ENCODE assay signal across 12 cellular contexts in genomic region chr1:31923905-31924304, GRCh38. TPM values are rescaled to one million over a fixed set of nuclear protein-coding genes. Genes with fewer than 3 reads are reported as not detected.
A peak's percentile ranks its signal among the peaks of the same experiment; 100 is the strongest.
DNase-seq lines count a peak whose midpoint lies in the region; ATAC-seq and TF ChIP-seq lines count a peak whose summit lies in the region.
"Had no signal": no experiment of that assay in that cellular context is flagged by ENCODE, and none has a peak within 500 bp of the region (broad histone marks: within the 10 kb centered on the region; RNA-seq: fewer than 3 reads in every experiment).

No MANE protein-coding gene starts in this region.

- CTCF ChIA-PET in activated CD4-positive, alpha-beta T cell treated with anti-CD3 and anti-CD28 coated beads, Interleukin-2, amount 10 ng/mL, durations not matched to agents 7 days and 5 days (lab: Charles Lee), result interaction anchor here (1.0 to 2.8 kb wide), 12 partner anchors 9 to 93 kb away, joined by 3 to 10 read pairs (median 4); partner anchors contain the start of gene PTP4A2

- H3K36me3 Mint-ChIP-seq in activated CD4-positive, alpha-beta T cell treated with anti-CD3 and anti-CD28 coated beads, Interleukin-2, amount 10 ng/mL, durations not matched to agents 7 days and 5 days (ENCODE audit: low read depth), result peaks cover 42% of the 10 kb centered on the region
- peaks cover 0 to 54% of the 10 kb centered on the region in 2 donors for H3K36me3 Mint-ChIP-seq in activated naive CD4-positive, alpha-beta T cell treated with anti-CD3 and anti-CD28 coated beads, Interleukin-2, amount 50 U/mL, for 72 hours

- H3K36me3 ChIP-seq in hepatocyte (replicated peaks; ENCODE audit: insufficient read depth, low read depth), result no peaks in the 10 kb centered on the region
- H3K36me3 ChIP-seq: uterus had no signal

- peak overlapping the region; percentile 37 for H3K27ac Mint-ChIP-seq in activated CD4-positive, alpha-beta T cell treated with anti-CD3 and anti-CD28 coated beads, Interleukin-2, amount 10 ng/mL, durations not matched to agents 7 days and 5 days
- peak overlapping the region; percentile 76 to 96 for H3K27ac Mint-ChIP-seq in activated naive CD4-positive, alpha-beta T cell treated with anti-CD3 and anti-CD28 coated beads, Interleukin-2, amount 50 U/mL, for 72 hours
- peak overlapping the region; percentile 81 to 97 for H3K27ac Mint-ChIP-seq in stimulated activated naive CD8-positive, alpha-beta T cell treated with anti-CD3 and anti-CD28 coated beads, Interleukin-15, amount 100 ng/mL, for 72 hours

- no peak overlapping the region for H2AFZ ChIP-seq in hepatocyte
- H2AFZ ChIP-seq: parathyroid adenoma had no signal

- POLR2A ChIA-PET in activated CD4-positive, alpha-beta T cell treated with anti-CD3 and anti-CD28 coated beads, Interleukin-2, amount 10 ng/mL, durations not matched to agents 7 days and 5 days (lab: Charles Lee), result no interaction called here

- no peaks in the 10 kb centered on the region for H3K27me3 ChIP-seq in hepatocyte
- H3K27me3 ChIP-seq: uterus had no signal

- H3K9me3 ChIP-seq in hepatocyte (ENCODE audit: low read depth), result no peaks in the 10 kb centered on the region
- H3K9me3 ChIP-seq: uterus had no signal

- peak overlapping the region; percentile 35 for H3K4me3 Mint-ChIP-seq in activated CD4-positive, alpha-beta T cell treated with anti-CD3 and anti-CD28 coated beads, Interleukin-2, amount 10 ng/mL, durations not matched to agents 7 days and 5 days
- peak overlapping the region; percentile 53 to 81 for H3K4me3 Mint-ChIP-seq in stimulated activated naive CD8-positive, alpha-beta T cell treated with anti-CD3 and anti-CD28 coated beads, Interleukin-15, amount 100 ng/mL, for 72 hours

- no peak for TF ChIP-seq CTCF in hepatocyte (IDR thresholded peaks at IDR 0.05; ENCODE audit: poor library complexity)

- ATAC-seq in activated naive CD4-positive, alpha-beta T cell treated with anti-CD3 and anti-CD28 coated beads, Interleukin-2, amount 50 U/mL, for 72 hours, result no peak
- no peak for ATAC-seq in stimulated activated naive CD8-positive, alpha-beta T cell treated with anti-CD3 and anti-CD28 coated beads, Interleukin-15, amount 100 ng/mL, for 72 hours

- H3K4me1 ChIP-seq in hepatocyte (ENCODE audit: insufficient read depth), result peaks cover 46% of the 10 kb centered on the region
- H3K4me1 ChIP-seq: parathyroid adenoma had no signal

- peaks cover 84% of the 10 kb centered on the region for H3K4me1 Mint-ChIP-seq in activated CD4-positive, alpha-beta T cell treated with anti-CD3 and anti-CD28 coated beads, Interleukin-2, amount 10 ng/mL, durations not matched to agents 7 days and 5 days
- H3K4me1 Mint-ChIP-seq in stimulated activated naive CD8-positive, alpha-beta T cell treated with anti-CD3 and anti-CD28 coated beads, Interleukin-15, amount 100 ng/mL, for 72 hours, result peaks cover 91% of the 10 kb centered on the region

- no peaks in the 10 kb centered on the region for H3K9me2 ChIP-seq in hepatocyte (replicated peaks; ENCODE audit: insufficient read depth)

- no peaks in the 10 kb centered on the region for H3K9me3 Mint-ChIP-seq in activated CD4-positive, alpha-beta T cell treated with anti-CD3 and anti-CD28 coated beads, Interleukin-2, amount 10 ng/mL, durations not matched to agents 7 days and 5 days
- no peaks in the 10 kb centered on the region for H3K9me3 Mint-ChIP-seq in activated naive CD4-positive, alpha-beta T cell treated with anti-CD3 and anti-CD28 coated beads, Interleukin-2, amount 50 U/mL, for 72 hours
- H3K9me3 Mint-ChIP-seq in stimulated activated naive CD8-positive, alpha-beta T cell treated with anti-CD3 and anti-CD28 coated beads, Interleukin-15, amount 100 ng/mL, for 72 hours, result peaks cover 0 to 7% of the 10 kb centered on the region in 2 donors

- WGBS in hepatocyte (ENCODE audit: low lambda C conversion rate, missing lambda C conversion rate), result 73% methylated on average over 2 of the region's 2 CpGs

- H3K4me3 ChIP-seq in hepatocyte, result no peak overlapping the region
- H3K4me3 ChIP-seq: uterus had no signal

- peaks cover 96% of the 10 kb centered on the region for H3K79me2 ChIP-seq in hepatocyte

- DNase-seq in activated CD4-positive, alpha-beta T cell treated with anti-CD3 and anti-CD28 coated beads, Interleukin-2, amount 10 ng/mL, durations not matched to agents 7 days and 5 days, result no peak
- DNase-seq in activated CD4-positive, alpha-beta T cell treated with anti-CD3 and anti-CD28 coated beads for 1 hour, result no peak
- no peak for DNase-seq in activated naive CD4-positive, alpha-beta T cell treated with anti-CD3 and anti-CD28 coated beads, Interleukin-2, amount 50 U/mL, for 72 hours (ENCODE audit: low spot score in 2 of 2)
- DNase-seq in hepatocyte (ENCODE audit: low spot score), result no peak
- DNase-seq in stimulated activated naive CD8-positive, alpha-beta T cell treated with anti-CD3 and anti-CD28 coated beads, Interleukin-15, amount 100 ng/mL, for 72 hours, result no peak
- no peak for DNase-seq in SKM-1 (lab: John Stamatoyannopoulos, UW; ENCODE audit: unreplicated experiment)
- no peak for DNase-seq in NCI-H2029 (lab: John Stamatoyannopoulos, UW)
- DNase-seq in NAMALWA (ENCODE audit: low spot score), result no peak
- DNase-seq: GOT3, NCI-H510A treated with DMSO at 0.1 percent for 48 hours, uterus had no signal

- H3K27me3 Mint-ChIP-seq in activated CD4-positive, alpha-beta T cell treated with anti-CD3 and anti-CD28 coated beads, Interleukin-2, amount 10 ng/mL, durations not matched to agents 7 days and 5 days, result no peaks in the 10 kb centered on the region
- H3K27me3 Mint-ChIP-seq in stimulated activated naive CD8-positive, alpha-beta T cell treated with anti-CD3 and anti-CD28 coated beads, Interleukin-15, amount 100 ng/mL, for 72 hours, result no peaks in the 10 kb centered on the region

- peaks cover 91% of the 10 kb centered on the region for H4K20me1 ChIP-seq in hepatocyte (ENCODE audit: insufficient read depth, poor library complexity, severe bottlenecking)

- peak overlapping the region; percentile 19 for H3K27ac ChIP-seq in hepatocyte
- H3K27ac ChIP-seq: parathyroid adenoma, uterus had no signal

- peak overlapping the region; percentile 52 for H3K4me2 ChIP-seq in hepatocyte

RNA-seq across cellular contexts. Expression of gene PTP4A2, which starts 14.3 kb away (rescaled TPM):
- 100 to 1,000 TPM; 334 to 347 TPM for total RNA-seq in activated CD4-positive, alpha-beta T cell treated with anti-CD3 and anti-CD28 coated beads, Interleukin-2, amount 10 ng/mL, durations not matched to agents 7 days and 5 days
- 100 to 1,000 TPM; 216 to 408 TPM for total RNA-seq in activated naive CD4-positive, alpha-beta T cell treated with anti-CD3 and anti-CD28 coated beads, Interleukin-2, amount 50 U/mL, for 72 hours
- 354 and 381 TPM in 2 replicates for total RNA-seq in hepatocyte
- polyA plus RNA-seq in hepatocyte, result 300 and 374 TPM in 2 replicates

Comparison
In these comparisons a context has a peak if more than half of its experiments do, and no peak if none do; other contexts are left out.
1. H3K27ac Mint-ChIP-seq: peak in every context shown above with its lines; median percentile 89 in stimulated activated naive CD8-positive, alpha-beta T cell treated with anti-CD3 and anti-CD28 coated beads, Interleukin-15, amount 100 ng/mL, for 72 hours; 86 in activated naive CD4-positive, alpha-beta T cell treated with anti-CD3 and anti-CD28 coated beads, Interleukin-2, amount 50 U/mL, for 72 hours; 37 in activated CD4-positive, alpha-beta T cell treated with anti-CD3 and anti-CD28 coated beads, Interleukin-2, amount 10 ng/mL, durations not matched to agents 7 days and 5 days.